ENCODE assay signal across 1 cellular context in the genomic region with DNA sequence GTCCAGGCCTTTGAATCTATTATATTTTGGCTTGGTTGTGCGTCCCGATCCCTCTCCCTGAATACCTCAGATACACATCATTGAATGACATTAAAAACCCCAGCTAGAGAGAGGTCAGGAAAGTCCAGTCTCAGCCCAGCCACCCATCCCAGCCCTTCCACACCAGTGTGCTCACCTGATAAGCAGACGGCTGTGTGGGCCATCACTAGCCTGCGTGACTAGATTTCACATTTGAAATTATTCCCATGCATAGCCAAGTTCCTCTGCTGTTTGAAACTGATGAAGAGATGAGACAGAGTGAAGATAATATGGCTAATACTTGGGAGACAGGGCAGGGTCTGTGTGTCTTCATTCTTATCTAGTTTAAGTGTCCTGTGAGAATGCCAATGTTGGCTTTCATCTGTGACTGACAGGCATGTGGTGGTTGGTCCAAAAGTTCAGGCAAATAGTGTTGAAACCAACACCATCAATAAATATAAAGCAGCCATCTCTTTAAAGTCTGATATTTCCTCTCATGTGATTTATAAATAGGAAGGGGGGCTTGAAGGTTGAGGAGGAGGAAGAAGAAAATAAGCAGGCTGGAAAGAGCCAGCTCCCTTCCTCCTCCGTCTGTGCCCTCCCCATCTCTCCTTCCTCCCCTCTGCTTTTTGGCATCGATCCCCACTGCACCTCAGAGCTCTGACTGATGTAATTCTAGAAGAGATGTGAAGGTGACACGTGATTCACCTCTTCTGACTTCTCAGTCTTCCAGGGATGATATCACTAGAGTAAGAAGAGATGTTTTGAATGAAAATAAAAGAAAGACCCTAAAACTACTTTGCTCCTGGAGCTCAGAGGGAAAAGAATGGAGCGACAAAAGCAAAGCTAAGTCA.
TF ChIP-seq lines count a peak whose summit lies in the region.

No MANE protein-coding gene starts in this region.

TF ChIP-seq in endothelial cell of umbilical vein, 7 proteins besides CTCF, POLR2A, EP300 and RAD21:
- TF ChIP-seq FOS (IDR thresholded peaks at IDR 0.05; ENCODE audit: borderline replicate concordance, insufficient read depth, low read length) (no peak), EZH2 (IDR thresholded peaks at IDR 0.05; ENCODE audit: borderline replicate concordance, low read depth, low read length, severe bottlenecking) (no peak), MYC (IDR thresholded peaks at IDR 0.05; ENCODE audit: low read depth, low read length) (no peak), POLR2AphosphoS5 (IDR thresholded peaks at IDR 0.05; ENCODE audit: insufficient read depth, low read depth, low read length) (peak; percentile 30), GATA2 (IDR thresholded peaks at IDR 0.05; ENCODE audit: insufficient read depth, insufficient read length, low read depth, low read length) (no peak), JUN (IDR thresholded peaks at IDR 0.05; ENCODE audit: borderline replicate concordance, insufficient read depth, insufficient read length, low read depth) (no peak)
- TF ChIP-seq, protein P1, sequence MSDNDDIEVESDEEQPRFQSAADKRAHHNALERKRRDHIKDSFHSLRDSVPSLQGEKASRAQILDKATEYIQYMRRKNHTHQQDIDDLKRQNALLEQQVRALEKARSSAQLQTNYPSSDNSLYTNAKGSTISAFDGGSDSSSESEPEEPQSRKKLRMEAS (IDR thresholded peaks at IDR 0.05; ENCODE audit: insufficient read depth, insufficient read length) = peak; percentile 22
